36 cellular contexts compared by ENCODE assay signal in the genomic region with DNA sequence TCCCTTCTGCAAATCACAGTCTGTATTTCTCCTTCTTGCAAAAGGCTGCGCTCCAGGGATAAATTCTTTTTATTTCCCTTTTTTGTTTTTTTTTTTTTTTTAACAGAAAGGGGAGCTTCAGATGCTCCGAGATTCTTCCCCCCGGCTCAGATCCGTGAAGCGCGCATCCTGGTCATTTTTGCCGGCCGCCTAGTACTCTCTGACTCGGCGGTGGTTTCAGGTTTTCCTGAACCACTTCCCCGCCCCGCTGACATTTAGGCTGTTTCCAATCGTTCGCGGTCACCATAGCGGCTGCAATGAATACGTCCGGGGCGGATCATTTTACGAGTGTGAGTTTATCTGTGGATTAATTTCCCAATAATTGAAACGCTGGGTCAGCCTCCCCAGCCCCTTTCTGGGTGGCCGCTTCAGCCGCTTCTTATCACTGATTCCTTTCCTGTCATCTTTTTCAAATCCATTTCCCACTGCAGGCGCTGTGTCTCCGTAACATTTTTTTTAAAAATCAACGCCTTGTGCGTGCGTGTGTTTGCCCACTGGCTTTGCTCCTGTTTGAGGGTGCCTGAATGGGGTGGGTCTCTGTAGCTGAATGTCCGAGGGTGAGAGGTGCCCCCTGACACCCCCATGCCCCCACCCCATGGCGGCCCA. TPM values are rescaled to one million over a fixed set of nuclear protein-coding genes. Genes with fewer than 3 reads are reported as not detected.
"Had no signal": no experiment of that assay in that cellular context is flagged by ENCODE, and none has a peak within 500 bp of the region (broad histone marks: within the 10 kb centered on the region; RNA-seq: fewer than 3 reads in every experiment).

No MANE protein-coding gene starts in this region.

- H3K27ac Mint-ChIP-seq: activated CD4-positive, alpha-beta memory T cell treated with anti-CD3 and anti-CD28 coated beads, Interleukin-2, amount 10 ng/mL, durations not matched to agents 7 days and 5 days; activated CD4-positive, alpha-beta T cell treated with anti-CD3 and anti-CD28 coated beads, Interleukin-2, amount 10 ng/mL, durations not matched to agents 24 days and 14 days; activated naive CD8-positive, alpha-beta T cell; activated T-helper 2 cell treated with anti-CD3 and anti-CD28 coated beads, Interferon-gamma antibody, Interleukin-2, Interleukin-4, amounts not matched to agents 10 μg/mL and 5 μg/mL and 100 μg/mL, durations not matched to agents 14 hours and 24 hours and 36 hours; mesothelial cell of epicardium had no signal

- FAIRE-seq: endometrium, keratinocyte had no signal

- H3K36me3 Mint-ChIP-seq: activated naive CD8-positive, alpha-beta T cell had no signal

- H3K79me2 ChIP-seq: hepatocyte had no signal

- H3K4me2 ChIP-seq: hepatocyte, smooth muscle cell had no signal

- DNase-seq: activated CD4-positive, alpha-beta memory T cell treated with anti-CD3 and anti-CD28 coated beads, Interleukin-2, amount 10 ng/mL, durations not matched to agents 7 days and 5 days; activated CD4-positive, alpha-beta T cell treated with anti-CD3 and anti-CD28 coated beads, Interleukin-2, amount 10 ng/mL, durations not matched to agents 24 days and 14 days; activated T-cell treated with anti-CD3 and anti-CD28 coated beads, Interleukin-2, amount 50 U/mL, for 4 hours; anterior cingulate cortex; cerebellar nuclear complex; colonic mucosa; effector CD8-positive, alpha-beta T cell; erythroblast; gastrocnemius medialis; left cardiac atrium; left ventricle myocardium superior; naive thymus-derived CD4-positive, alpha-beta T cell; occipital lobe; stimulated activated CD4-positive, alpha-beta T cell treated with anti-CD3 and anti-CD28 coated beads, Interleukin-1b, Interleukin-23, amount 100 ng/mL, for 48 hours; stimulated activated CD4-positive, alpha-beta T cell treated with anti-CD3 and anti-CD28 coated beads, Interleukin-4, amount 100 ng/mL, for 4 hours; stimulated activated naive CD4-positive, alpha-beta T cell; T-helper 9 cell; tibial artery; upper lobe of right lung; WERI-Rb-1 had no signal

- H2AFZ ChIP-seq: hepatocyte had no signal

- H3K9me3 ChIP-seq: colonic mucosa, gastrocnemius medialis, right atrium auricular region, suprapubic skin, tibial artery, upper lobe of right lung had no signal

- H3K4me3 Mint-ChIP-seq: activated CD4-positive, alpha-beta memory T cell treated with anti-CD3 and anti-CD28 coated beads, Interleukin-2, amount 10 ng/mL, durations not matched to agents 7 days and 5 days; activated CD4-positive, alpha-beta T cell treated with anti-CD3 and anti-CD28 coated beads, Interleukin-2, amount 10 ng/mL, durations not matched to agents 24 days and 14 days; activated naive CD8-positive, alpha-beta T cell; activated T-cell treated with anti-CD3 and anti-CD28 coated beads, Interleukin-2, amount 50 U/mL, for 4 hours; mesothelial cell of epicardium; naive thymus-derived CD4-positive, alpha-beta T cell had no signal

- H3K27ac ChIP-seq: cardiac muscle cell, colonic mucosa, gastrocnemius medialis, hepatocyte, right atrium auricular region, suprapubic skin, tibial artery, upper lobe of right lung, WERI-Rb-1 had no signal

- H3K4me1 Mint-ChIP-seq: activated CD4-positive, alpha-beta memory T cell treated with anti-CD3 and anti-CD28 coated beads, Interleukin-2, amount 10 ng/mL, durations not matched to agents 7 days and 5 days; mesothelial cell of epicardium; naive thymus-derived CD4-positive, alpha-beta T cell had no signal

- H3K4me1 ChIP-seq: colonic mucosa, gastrocnemius medialis, suprapubic skin, tibial artery had no signal

- H3K4me3 ChIP-seq: cardiac muscle cell, colonic mucosa, gastrocnemius medialis, hepatocyte, right atrium auricular region, smooth muscle cell, suprapubic skin, tibial artery, upper lobe of right lung had no signal

- ATAC-seq: activated CD4-positive, CD25-positive, alpha-beta regulatory T cell treated with anti-CD3 and anti-CD28 coated beads, Interleukin-2, amount 50 U/mL, for 24 hours; activated T-cell treated with anti-CD3 and anti-CD28 coated beads, Interleukin-2, amount 50 U/mL, for 4 hours; gastrocnemius medialis; left cardiac atrium; left ventricle myocardium superior; naive thymus-derived CD4-positive, alpha-beta T cell; upper lobe of right lung had no signal

- H3K9me3 Mint-ChIP-seq: activated CD4-positive, alpha-beta memory T cell treated with anti-CD3 and anti-CD28 coated beads, Interleukin-2, amount 10 ng/mL, durations not matched to agents 7 days and 5 days; activated CD4-positive, alpha-beta T cell treated with anti-CD3 and anti-CD28 coated beads, Interleukin-2, amount 10 ng/mL, durations not matched to agents 24 days and 14 days; activated T-cell treated with anti-CD3 and anti-CD28 coated beads, Interleukin-2, amount 50 U/mL, for 4 hours; activated T-helper 2 cell treated with anti-CD3 and anti-CD28 coated beads, Interferon-gamma antibody, Interleukin-2, Interleukin-4, amounts not matched to agents 10 μg/mL and 5 μg/mL and 100 μg/mL, durations not matched to agents 14 hours and 24 hours and 36 hours; mesothelial cell of epicardium; naive thymus-derived CD4-positive, alpha-beta T cell had no signal

- H3K36me3 ChIP-seq: cardiac muscle cell, colonic mucosa, gastrocnemius medialis, right atrium auricular region, suprapubic skin, tibial artery, upper lobe of right lung, WERI-Rb-1 had no signal

RNA-seq across cellular contexts. Expression of gene ONECUT3, which starts 10.5 kb away (rescaled TPM):
- total RNA-seq: activated CD4-positive, alpha-beta memory T cell treated with anti-CD3 and anti-CD28 coated beads, Interleukin-2, amount 10 ng/mL, durations not matched to agents 7 days and 5 days; activated CD4-positive, alpha-beta T cell treated with anti-CD3 and anti-CD28 coated beads, Interleukin-2, amount 10 ng/mL, durations not matched to agents 24 days and 14 days; activated T-cell treated with anti-CD3 and anti-CD28 coated beads, Interleukin-2, amount 50 U/mL, for 4 hours; activated T-helper 2 cell treated with anti-CD3 and anti-CD28 coated beads, Interferon-gamma antibody, Interleukin-2, Interleukin-4, amounts not matched to agents 10 μg/mL and 5 μg/mL and 100 μg/mL, durations not matched to agents 14 hours and 24 hours and 36 hours; cardiac muscle cell; dermis microvascular lymphatic vessel endothelial cell; gastrocnemius medialis; left cardiac atrium; left ventricle myocardium superior; lung microvascular endothelial cell; mesothelial cell of epicardium; naive thymus-derived CD4-positive, alpha-beta T cell; occipital lobe; pulmonary artery endothelial cell; right atrium auricular region; smooth muscle cell; suprapubic skin; T-helper 1 cell treated with Interleukin-12 subunit alpha and Interleukin-12 subunit beta and Interleukin-4 antibody, amounts not matched to agents 30 ng/mL and 1 ng/mL, for 36 hours; upper lobe of right lung had no signal
- polyA plus RNA-seq: adipose tissue; cardiac muscle cell; naive thymus-derived CD4-positive, alpha-beta T cell; smooth muscle cell had no signal
